In genomic region chr2:168233166-168233565, GRCh38 we compare ENCODE assay signal across 13 cellular contexts. TPM values are rescaled to one million over a fixed set of nuclear protein-coding genes. Genes with fewer than 3 reads are reported as not detected.
DNase-seq lines count a peak whose midpoint lies in the region; ATAC-seq and TF ChIP-seq lines count a peak whose summit lies in the region.
"Had no signal": no experiment of that assay in that cellular context is flagged by ENCODE, and none has a peak within 500 bp of the region (broad histone marks: within the 10 kb centered on the region; RNA-seq: fewer than 3 reads in every experiment).

No MANE protein-coding gene starts in this region.

- peak overlapping the region; percentile 13 for H3K27ac Mint-ChIP-seq in stimulated activated naive CD8-positive, alpha-beta T cell treated with anti-CD3 and anti-CD28 coated beads, Interleukin-15, Interleukin-2, amounts not matched to agents 100 ng/mL and 50 ng/mL, for 24 hours
- peak overlapping the region; percentile 54 for H3K27ac Mint-ChIP-seq in osteocyte (ENCODE audit: unreplicated experiment)

- H3K4me3 Mint-ChIP-seq in stimulated activated naive CD8-positive, alpha-beta T cell treated with anti-CD3 and anti-CD28 coated beads, Interleukin-15, Interleukin-2, amounts not matched to agents 100 ng/mL and 50 ng/mL, for 24 hours = no peak overlapping the region
- no peak overlapping the region for H3K4me3 Mint-ChIP-seq in osteocyte (ENCODE audit: unreplicated experiment)

- WGBS in esophagus muscularis mucosa = 52% methylated on average over 2 of the region's 2 CpGs

- POLR2A ChIA-PET in HEK293T (lab: Yijun Ruan, JAX) = no interaction called here

- intact Hi-C loops in esophagus muscularis mucosa (cut with DNase I) = no loop called here

- TF ChIP-seq EP300 in esophagus muscularis mucosa (IDR thresholded peaks at IDR 0.05) = no peak

- no peak for TF ChIP-seq CTCF in esophagus muscularis mucosa (IDR thresholded peaks at IDR 0.05)
- TF ChIP-seq CTCF in osteocyte (IDR thresholded peaks at IDR 0.05) = no peak

- TF ChIP-seq POLR2A in esophagus muscularis mucosa (IDR thresholded peaks at IDR 0.05; ENCODE audit: low read depth) = no peak

- H3K9me3 ChIP-seq in esophagus muscularis mucosa = peaks cover 0 to 6% (median 2%) of the 10 kb centered on the region in 4 donors

- peak overlapping the region; percentile 59 to 76 (median 72) for H3K27ac ChIP-seq in esophagus muscularis mucosa (replicated peaks in 1 of 4)
- H3K27ac ChIP-seq: BLaER1, HL-60 had no signal

- no peaks in the 10 kb centered on the region for H3K27me3 Mint-ChIP-seq in stimulated activated naive CD8-positive, alpha-beta T cell treated with anti-CD3 and anti-CD28 coated beads, Interleukin-15, Interleukin-2, amounts not matched to agents 100 ng/mL and 50 ng/mL, for 24 hours
- no peaks in the 10 kb centered on the region for H3K27me3 Mint-ChIP-seq in osteocyte (ENCODE audit: unreplicated experiment)

- peaks cover 0 to 4% (median 0%) of the 10 kb centered on the region in 4 donors for H3K36me3 ChIP-seq in esophagus muscularis mucosa

- H3K9me3 Mint-ChIP-seq in stimulated activated naive CD8-positive, alpha-beta T cell treated with anti-CD3 and anti-CD28 coated beads, Interleukin-15, Interleukin-2, amounts not matched to agents 100 ng/mL and 50 ng/mL, for 24 hours = peaks cover 6% of the 10 kb centered on the region
- peaks cover 5% of the 10 kb centered on the region for H3K9me3 Mint-ChIP-seq in osteocyte (ENCODE audit: unreplicated experiment)

- peaks cover 34% of the 10 kb centered on the region for H3K4me1 Mint-ChIP-seq in stimulated activated naive CD8-positive, alpha-beta T cell treated with anti-CD3 and anti-CD28 coated beads, Interleukin-15, Interleukin-2, amounts not matched to agents 100 ng/mL and 50 ng/mL, for 24 hours (ENCODE audit: low read depth)
- peaks cover 37% of the 10 kb centered on the region for H3K4me1 Mint-ChIP-seq in osteocyte (ENCODE audit: unreplicated experiment)

- ATAC-seq in stimulated activated naive CD8-positive, alpha-beta T cell treated with anti-CD3 and anti-CD28 coated beads, Interleukin-15, Interleukin-2, amounts not matched to agents 100 U/mL and 50 U/mL, for 24 hours = no peak

- H3K4me1 ChIP-seq in esophagus muscularis mucosa = peaks cover 0 to 56% (median 44%) of the 10 kb centered on the region in 4 donors
- H3K4me1 ChIP-seq: BLaER1 had no signal

- CTCF ChIA-PET in HEK293T (lab: Yijun Ruan, JAX) = no interaction called here

- H3K4me3 ChIP-seq in esophagus muscularis mucosa = peak overlapping the region in 1 of 4 donors; percentile 3
- H3K4me3 ChIP-seq: BLaER1 had no signal

- DNase-seq in stimulated activated naive CD8-positive, alpha-beta T cell treated with anti-CD3 and anti-CD28 coated beads, Interleukin-15, Interleukin-2, amounts not matched to agents 100 U/mL and 50 U/mL, for 24 hours = no peak
- DNase-seq in esophagus muscularis mucosa (ENCODE audit: extremely low spot score) = no peak
- no peak for DNase-seq in osteocyte (ENCODE audit: extremely low spot score, unreplicated experiment)
- no peak for DNase-seq in mucosa of gallbladder (ENCODE audit: low spot score)
- no peak for DNase-seq in HEK293T (ENCODE audit: extremely low spot score)
- DNase-seq in KG1 (lab: John Stamatoyannopoulos, UW) = no peak
- DNase-seq: GOT3, NCI-H146, NCI-H345, NCI-H526 treated with DMSO at 0.1 percent for 48 hours had no signal

- H3K27me3 ChIP-seq in esophagus muscularis mucosa = no peaks in the 10 kb centered on the region
- H3K27me3 ChIP-seq: BLaER1 had no signal

- H3K36me3 Mint-ChIP-seq in stimulated activated naive CD8-positive, alpha-beta T cell treated with anti-CD3 and anti-CD28 coated beads, Interleukin-15, Interleukin-2, amounts not matched to agents 100 ng/mL and 50 ng/mL, for 24 hours (ENCODE audit: low read depth) = peaks cover 40% of the 10 kb centered on the region
- H3K36me3 Mint-ChIP-seq in osteocyte (ENCODE audit: unreplicated experiment) = peaks cover 14% of the 10 kb centered on the region

TF ChIP-seq in HEK293T, 16 proteins besides CTCF, POLR2A, EP300 and RAD21:
- TF ChIP-seq CTBP1 (IDR thresholded peaks at IDR 0.05; ENCODE audit: borderline replicate concordance) (no peak), FOXK2 (IDR thresholded peaks at IDR 0.05) (no peak), NFRKB (IDR thresholded peaks at IDR 0.05) (no peak), PKNOX1 (IDR thresholded peaks at IDR 0.05) (no peak), SP1 (IDR thresholded peaks at IDR 0.05) (no peak), SUZ12 (IDR thresholded peaks at IDR 0.05) (no peak), FOXA1 (IDR thresholded peaks at IDR 0.05) (no peak), ARNT (IDR thresholded peaks at IDR 0.05) (no peak), TARDBP (IDR thresholded peaks at IDR 0.05) (no peak), FOXM1 (IDR thresholded peaks at IDR 0.05; ENCODE audit: borderline replicate concordance) (no peak), ELF4 (IDR thresholded peaks at IDR 0.05) (no peak), LEF1 (IDR thresholded peaks at IDR 0.05; ENCODE audit: borderline replicate concordance) (no peak), BHLHE40 (IDR thresholded peaks at IDR 0.05; ENCODE audit: borderline replicate concordance) (no peak), ZNF384 (IDR thresholded peaks at IDR 0.05) (no peak), L3MBTL2 (conservative IDR thresholded peaks at IDR 0.05) (no peak), HDGF (IDR thresholded peaks at IDR 0.05; ENCODE audit: borderline replicate concordance) (no peak)

RNA-seq across cellular contexts. Expression of gene STK39, which starts 14.2 kb away (rescaled TPM):
- total RNA-seq in esophagus muscularis mucosa (10 to 100 TPM; 32.5 to 49.1 (median 41.5) TPM), osteocyte (26.9 and 27.8 TPM in 2 replicates), mucosa of gallbladder (47.9 TPM)
